Comparison of ENCODE assay signal across 8 cellular contexts in genomic region chr1:93704063-93704462, GRCh38. TPM values are rescaled to one million over a fixed set of nuclear protein-coding genes. Genes with fewer than 3 reads are reported as not detected.
DNase-seq lines count a peak whose midpoint lies in the region; ATAC-seq and TF ChIP-seq lines count a peak whose summit lies in the region.

No MANE protein-coding gene starts in this region.

- TF ChIP-seq CTCF in lower lobe of right lung (IDR thresholded peaks at IDR 0.05) = no peak

- H3K27ac ChIP-seq in lower lobe of right lung = peak overlapping the region; percentile 46

- peak; percentile 38 for ATAC-seq in GM18508 (IDR thresholded peaks at IDR 0.05; ENCODE audit: insufficient read depth, unreplicated experiment)
- peak; percentile 36 for ATAC-seq in GM21619 (IDR thresholded peaks at IDR 0.05; ENCODE audit: unreplicated experiment)
- ATAC-seq in HG03521 (IDR thresholded peaks at IDR 0.05; ENCODE audit: unreplicated experiment) = peak; percentile 55
- ATAC-seq in lower lobe of right lung = peak; percentile 25 to 50

- H3K36me3 ChIP-seq in lower lobe of right lung = no peaks in the 10 kb centered on the region

- DNase-seq in lower lobe of right lung (peak; percentile 65), amniotic stem cell (lab: John Stamatoyannopoulos, UW) (no peak), NCI-H187 treated with DMSO at 0.1 percent for 48 hours (lab: John Stamatoyannopoulos, UW) (no peak), NCI-H524 treated with DMSO at 0.1 percent for 48 hours (lab: John Stamatoyannopoulos, UW) (no peak), NCI-H446 treated with DMSO at 0.1 percent for 48 hours (lab: John Stamatoyannopoulos, UW) (no peak)

- peaks cover 38% of the 10 kb centered on the region for H3K4me1 ChIP-seq in lower lobe of right lung

- no peak overlapping the region for H3K4me3 ChIP-seq in lower lobe of right lung

- intact Hi-C loops in lower lobe of right lung (cut with DNase I) = no loop called here

- no peaks in the 10 kb centered on the region for H3K9me3 ChIP-seq in lower lobe of right lung

- H3K27me3 ChIP-seq in lower lobe of right lung (ENCODE audit: low read depth) = no peaks in the 10 kb centered on the region

RNA-seq across cellular contexts. Expression of gene BCAR3, which starts 22.4 kb away (rescaled TPM):
- total RNA-seq in lower lobe of right lung = 24.9 TPM
